ENCODE assay signal across 10 cellular contexts in the genomic region with DNA sequence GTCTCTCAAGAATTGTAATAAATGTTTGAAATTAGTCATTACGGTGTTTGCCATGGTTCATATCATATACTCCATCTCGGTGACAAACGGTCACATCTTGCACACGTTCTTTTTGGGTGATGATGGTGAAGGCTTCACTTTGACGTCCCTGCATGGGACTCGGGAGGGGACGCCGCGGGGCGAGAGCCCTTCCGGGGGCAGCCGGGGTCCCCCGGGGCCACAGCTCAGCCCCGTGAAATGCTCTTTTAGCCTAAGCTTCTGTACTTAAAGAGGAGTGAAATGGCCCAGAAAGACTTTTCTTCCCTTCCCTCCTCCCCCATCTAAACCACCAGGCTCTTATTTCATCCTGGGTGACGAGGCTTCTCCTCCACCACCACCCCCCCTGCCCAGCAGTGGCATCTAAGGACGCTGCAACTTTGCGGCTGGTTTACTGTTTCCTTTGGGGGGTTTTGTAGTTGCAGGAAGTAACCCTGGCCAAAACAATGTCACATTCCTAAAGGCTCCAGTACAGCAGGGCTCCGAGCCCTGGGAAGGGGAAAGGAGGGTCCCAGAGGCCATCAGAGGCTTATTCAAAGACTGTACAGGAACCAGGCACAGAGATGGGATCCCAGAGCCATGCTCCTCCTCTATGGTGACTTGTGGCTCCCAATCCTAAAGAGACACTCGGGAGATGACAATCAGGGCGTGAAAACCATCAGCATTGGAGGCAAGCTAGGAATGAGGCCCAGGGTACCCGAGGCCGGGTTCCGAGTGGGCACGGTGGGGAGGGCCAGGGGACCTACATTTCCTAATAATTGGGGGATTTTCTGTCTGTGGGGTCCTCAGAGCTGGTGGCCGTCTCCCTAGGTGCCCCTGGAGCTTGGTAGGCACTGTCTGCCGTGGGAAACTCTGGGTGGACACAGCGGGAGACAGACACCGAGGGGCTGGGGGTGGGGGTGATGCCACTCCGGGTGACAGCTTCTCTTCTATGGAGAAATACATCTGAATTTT.
DNase-seq lines count a peak whose midpoint lies in the region; FAIRE-seq and TF ChIP-seq lines count a peak whose summit lies in the region.
"Had no signal": no experiment of that assay in that cellular context is flagged by ENCODE, and none has a peak within 500 bp of the region (broad histone marks: within the 10 kb centered on the region; RNA-seq: fewer than 3 reads in every experiment).

No MANE protein-coding gene starts in this region.

- H3K36me3 Mint-ChIP-seq in endothelial cell (ENCODE audit: low read depth, unreplicated experiment): peaks cover 3% of the 10 kb centered on the region

- DNase-seq in HTR-8/SVneo (ENCODE audit: insufficient read length, low spot score) (peak; percentile 63), endothelial cell (ENCODE audit: low spot score) (peak; percentile 28), NCI-H1048 (lab: John Stamatoyannopoulos, UW) (no peak), kidney (no peak), NCI-H2107 treated with DMSO at 0.1 percent for 48 hours (lab: John Stamatoyannopoulos, UW; ENCODE audit: unreplicated experiment) (no peak), colonic mucosa (no peak)
- DNase-seq in activated CD8-positive, alpha-beta memory T cell treated with anti-CD3 and anti-CD28 coated beads for 1 hour (ENCODE audit: extremely low read depth in 1 of 2, low read depth in 1 of 2): peak; percentile 26 to 42
- DNase-seq in stimulated activated CD4-positive, alpha-beta T cell treated with anti-CD3 and anti-CD28 coated beads, TNF-alpha, amount 100 ng/mL, for 48 hours (ENCODE audit: low read depth in 3 of 3): peak; percentile 33 to 52 (median 47)

- H3K4me3 ChIP-seq in kidney (ENCODE audit: low read length in 2 of 2): no peak overlapping the region
- no peak overlapping the region for H3K4me3 ChIP-seq in colonic mucosa
- H3K4me3 ChIP-seq: gastroesophageal sphincter, SJSA1 had no signal

- H3K27me3 Mint-ChIP-seq in endothelial cell (ENCODE audit: unreplicated experiment): peaks cover 6% of the 10 kb centered on the region

- no peak for FAIRE-seq in HTR-8/SVneo (lab: Jason Lieb, UNC)
- no peak for FAIRE-seq in kidney (lab: Jason Lieb, UNC)

- H3K27ac Mint-ChIP-seq in endothelial cell (ENCODE audit: unreplicated experiment): peak overlapping the region; percentile 89

- H3K36me3 ChIP-seq in kidney (ENCODE audit: control insufficient read depth in 1 of 2, insufficient read depth in 2 of 2, low read length in 2 of 2) (no peaks in the 10 kb centered on the region), colonic mucosa (no peaks in the 10 kb centered on the region)
- H3K36me3 ChIP-seq: gastroesophageal sphincter, SJSA1 had no signal

- no peaks in the 10 kb centered on the region for H3K9me3 Mint-ChIP-seq in endothelial cell (ENCODE audit: unreplicated experiment)

- H3K9me3 ChIP-seq in kidney (ENCODE audit: control insufficient read depth in 1 of 2, low read length in 2 of 2) (peaks cover 0 to 3% of the 10 kb centered on the region in 2 donors), colonic mucosa (no peaks in the 10 kb centered on the region)

- H3K4me3 Mint-ChIP-seq in endothelial cell (ENCODE audit: unreplicated experiment): no peak overlapping the region

- TF ChIP-seq CTCF in endothelial cell (IDR thresholded peaks at IDR 0.05; ENCODE audit: unreplicated experiment) (no peak), kidney (IDR thresholded peaks at IDR 0.05; ENCODE audit: borderline replicate concordance, extremely low read depth, insufficient read depth) (no peak), colonic mucosa (IDR thresholded peaks at IDR 0.05) (no peak)

- intact Hi-C loops in kidney (cut with DNase I): no loop called here
- intact Hi-C loops in colonic mucosa (cut with DNase I): no loop called here

- H3K9ac ChIP-seq in kidney (ENCODE audit: low read length in 2 of 2) (no peak overlapping the region), colonic mucosa (ENCODE audit: low read depth in 2 of 2, low read length in 2 of 2) (no peak overlapping the region)

- peaks cover 14% of the 10 kb centered on the region for H3K4me1 Mint-ChIP-seq in endothelial cell (ENCODE audit: unreplicated experiment)

- H3K4me1 ChIP-seq in kidney (ENCODE audit: control insufficient read depth in 1 of 2, insufficient read depth in 1 of 2, low read depth in 1 of 2, low read length in 2 of 2) (no peaks in the 10 kb centered on the region), colonic mucosa (no peaks in the 10 kb centered on the region)
- H3K4me1 ChIP-seq: gastroesophageal sphincter, SJSA1 had no signal

- H3K27ac ChIP-seq in kidney (ENCODE audit: low read depth in 2 of 2, low read length in 2 of 2): no peak overlapping the region
- H3K27ac ChIP-seq in colonic mucosa: no peak overlapping the region
- H3K27ac ChIP-seq: gastroesophageal sphincter, SJSA1 had no signal

- H3K27me3 ChIP-seq in colonic mucosa: no peaks in the 10 kb centered on the region
- H3K27me3 ChIP-seq: gastroesophageal sphincter had no signal

Comparison
In these comparisons a context has a peak if more than half of its experiments do, and no peak if none do; other contexts are left out.
1. DNase-seq: peak in HTR-8/SVneo (single experiment), activated CD8-positive, alpha-beta memory T cell treated with anti-CD3 and anti-CD28 coated beads for 1 hour (2 of 2), endothelial cell (single experiment) and stimulated activated CD4-positive, alpha-beta T cell treated with anti-CD3 and anti-CD28 coated beads, TNF-alpha, amount 100 ng/mL, for 48 hours (3 of 3); none in NCI-H1048 (single experiment), kidney (single experiment), NCI-H2107 treated with DMSO at 0.1 percent for 48 hours (single experiment) and colonic mucosa (single experiment).